In genomic region chr2:133676392-133677130, GRCh38 we compare ENCODE assay signal across 1 cellular context.
TF ChIP-seq lines count a peak whose summit lies in the region.

No MANE protein-coding gene starts in this region.

TF ChIP-seq in HEK293, 187 proteins besides CTCF, POLR2A, EP300 and RAD21 (continued from another document):
- peak; percentile 49; the same call in 1 of the 2 replicates for TF ChIP-seq ZNF518A (tag by site-specific recombination; conservative IDR thresholded peaks at IDR 0.05; ENCODE audit: low read depth)
- no peak for TF ChIP-seq OSR2 (tag by site-specific recombination; IDR thresholded peaks at IDR 0.05)
- no peak for TF ChIP-seq ZNF292 (tag by site-specific recombination; IDR thresholded peaks at IDR 0.05; ENCODE audit: borderline replicate concordance, low read depth)
- no peak for TF ChIP-seq YY2 (tag by site-specific recombination; IDR thresholded peaks at IDR 0.05)
- no peak for TF ChIP-seq ZNF280D (tag by site-specific recombination; IDR thresholded peaks at IDR 0.05)
- no peak for TF ChIP-seq ZNF354C (tag by site-specific recombination; IDR thresholded peaks at IDR 0.05; ENCODE audit: borderline replicate concordance, low read depth)
- no peak for TF ChIP-seq ZNF404 (tag by site-specific recombination; IDR thresholded peaks at IDR 0.05)
- peak; percentile 38; the same call in 1 of the 2 replicates for TF ChIP-seq ZFHX2 (tag by site-specific recombination; conservative IDR thresholded peaks at IDR 0.05)
- no peak for TF ChIP-seq ZNF513 (tag by site-specific recombination; IDR thresholded peaks at IDR 0.05)
- peak; percentile 57 for TF ChIP-seq PRDM10 (tag by site-specific recombination; IDR thresholded peaks at IDR 0.05)
- TF ChIP-seq ZNF670 (tag by site-specific recombination; IDR thresholded peaks at IDR 0.05; ENCODE audit: low read depth): no peak
